1 cellular context compared by ENCODE assay signal in genomic region chr3:160565442-160566403, GRCh38.
TF ChIP-seq lines count a peak whose summit lies in the region.

Gene KPNA4, minus strand, starts transcription at chr3:160565571. Its CDS starts 289 bp downstream, at chr3:160565282.

TF ChIP-seq in WTC11, 78 proteins besides CTCF, POLR2A, EP300 and RAD21 (continued from another document and continues in another):
- TF ChIP-seq E2F4 (CRISPR knock-in tag; IDR thresholded peaks at IDR 0.05; ENCODE audit: borderline replicate concordance, low read depth) = no peak
- no peak for TF ChIP-seq ZNF423 (CRISPR knock-in tag; IDR thresholded peaks at IDR 0.05)
- TF ChIP-seq AR (CRISPR knock-in tag; IDR thresholded peaks at IDR 0.05) = peak; percentile 58; the same call in 1 of the 2 replicates
- peak; percentile 83 for TF ChIP-seq CREM (CRISPR knock-in tag; IDR thresholded peaks at IDR 0.05)
- no peak for TF ChIP-seq ATF3 (CRISPR knock-in tag; conservative IDR thresholded peaks at IDR 0.05)
- peak; percentile 84 for TF ChIP-seq USF1 (CRISPR knock-in tag; IDR thresholded peaks at IDR 0.05)
- TF ChIP-seq ATF2 (CRISPR knock-in tag; IDR thresholded peaks at IDR 0.05; ENCODE audit: borderline replicate concordance, low read depth) = no peak
- peak; percentile 88 for TF ChIP-seq NFE2L1 (CRISPR knock-in tag; IDR thresholded peaks at IDR 0.05)
- no peak for TF ChIP-seq GTF2I (CRISPR knock-in tag; conservative IDR thresholded peaks at IDR 0.05)
- TF ChIP-seq PRDM15 (CRISPR knock-in tag; IDR thresholded peaks at IDR 0.05) = no peak
- TF ChIP-seq JAZF1 (CRISPR knock-in tag; IDR thresholded peaks at IDR 0.05) = no peak
- 0 out of 2 replicates have a peak, but pooled peaks have one; percentile 41 for TF ChIP-seq ATF1 (CRISPR knock-in tag; IDR thresholded peaks at IDR 0.05)
- TF ChIP-seq ZNF138 (CRISPR knock-in tag; conservative IDR thresholded peaks at IDR 0.05) = no peak; the same call in 1 of the 2 replicates
- TF ChIP-seq ZBTB21 (CRISPR knock-in tag; IDR thresholded peaks at IDR 0.05; ENCODE audit: borderline replicate concordance) = peak; percentile 30; the same call in 1 of the 2 replicates
- peak; percentile 96 for TF ChIP-seq MAX (CRISPR knock-in tag; IDR thresholded peaks at IDR 0.05)
- no peak; the same call in 1 of the 2 replicates for TF ChIP-seq JUN (CRISPR knock-in tag; IDR thresholded peaks at IDR 0.05)
- peak; percentile 66; the same call in 1 of the 2 replicates for TF ChIP-seq TP53 (CRISPR knock-in tag; IDR thresholded peaks at IDR 0.05)
- TF ChIP-seq CDX4 (CRISPR knock-in tag; IDR thresholded peaks at IDR 0.05; ENCODE audit: borderline replicate concordance) = no peak
- no peak for TF ChIP-seq SMAD4 (CRISPR knock-in tag; IDR thresholded peaks at IDR 0.05)
- no peak for TF ChIP-seq ZNF671 (CRISPR knock-in tag; IDR thresholded peaks at IDR 0.05)
- 0 out of 2 replicates have a peak, but pooled peaks have one; percentile 18 for TF ChIP-seq IRF1 (CRISPR knock-in tag; IDR thresholded peaks at IDR 0.05)
- no peak for TF ChIP-seq TCF7 (CRISPR knock-in tag; IDR thresholded peaks at IDR 0.05; ENCODE audit: low read depth)
- TF ChIP-seq ESRRA (CRISPR knock-in tag; IDR thresholded peaks at IDR 0.05; ENCODE audit: borderline replicate concordance) = no peak
- no peak for TF ChIP-seq MLX (CRISPR knock-in tag; IDR thresholded peaks at IDR 0.05)
- no peak for TF ChIP-seq IRF2 (CRISPR knock-in tag; IDR thresholded peaks at IDR 0.05; ENCODE audit: borderline replicate concordance, low read depth)
- 0 out of 2 replicates have a peak, but pooled peaks have one; percentile 27 for TF ChIP-seq CBFB (CRISPR knock-in tag; IDR thresholded peaks at IDR 0.05; ENCODE audit: low read depth)
- TF ChIP-seq NFYB (CRISPR knock-in tag; conservative IDR thresholded peaks at IDR 0.05; ENCODE audit: low read depth) = peak; percentile 79
- no peak for TF ChIP-seq ZNF263 (CRISPR knock-in tag; IDR thresholded peaks at IDR 0.05; ENCODE audit: low read depth)
- TF ChIP-seq ZBTB43 (CRISPR knock-in tag; IDR thresholded peaks at IDR 0.05) = peak; percentile 64; the same call in 1 of the 2 replicates
- no peak; the same call in 1 of the 2 replicates for TF ChIP-seq ARID4B (CRISPR knock-in tag; IDR thresholded peaks at IDR 0.05; ENCODE audit: borderline replicate concordance)
- TF ChIP-seq SOX15 (CRISPR knock-in tag; IDR thresholded peaks at IDR 0.05) = no peak
- TF ChIP-seq GRHL2 (CRISPR knock-in tag; IDR thresholded peaks at IDR 0.05; ENCODE audit: insufficient replicate concordance, severe bottlenecking) = no peak
- TF ChIP-seq SP1 (CRISPR knock-in tag; conservative IDR thresholded peaks at IDR 0.05) = peak; percentile 76
- peak; percentile 74; the same call in 1 of the 2 replicates for TF ChIP-seq CREB1 (CRISPR knock-in tag; IDR thresholded peaks at IDR 0.05)
